22 cellular contexts compared by ENCODE assay signal in genomic region chr17:81839301-81839700, GRCh38. TPM values are rescaled to one million over a fixed set of nuclear protein-coding genes. Genes with fewer than 3 reads are reported as not detected.
DNase-seq lines count a peak whose midpoint lies in the region; ATAC-seq, FAIRE-seq and TF ChIP-seq lines count a peak whose summit lies in the region.
"Had no signal": no experiment of that assay in that cellular context is flagged by ENCODE, and none has a peak within 500 bp of the region (broad histone marks: within the 10 kb centered on the region; RNA-seq: fewer than 3 reads in every experiment).

No MANE protein-coding gene starts in this region.

- TF ChIP-seq POLR2A in K562 (conservative IDR thresholded peaks at IDR 0.05) (no peak), suprapubic skin (IDR thresholded peaks at IDR 0.05) (no peak)

- no peak for TF ChIP-seq RAD21 in K562 (CRISPR knock-in tag; conservative IDR thresholded peaks at IDR 0.05 in 1 of 2, IDR thresholded peaks at IDR 0.05 in 1 of 2)

- H3K9me3 Mint-ChIP-seq in neural progenitor cell = no peaks in the 10 kb centered on the region

- peaks cover 10% of the 10 kb centered on the region for H3K36me3 ChIP-seq in cardiac muscle cell
- H3K36me3 ChIP-seq in left ventricle myocardium inferior = peaks cover 18% of the 10 kb centered on the region
- H3K36me3 ChIP-seq in K562 (ENCODE audit: control insufficient read depth, insufficient read depth, low read length) = peaks cover 17% of the 10 kb centered on the region; the same call in 2 of the 3 replicates
- peaks cover 23% of the 10 kb centered on the region for H3K36me3 ChIP-seq in neutrophil
- H3K36me3 ChIP-seq in suprapubic skin = peaks cover 16% of the 10 kb centered on the region
- no peaks in the 10 kb centered on the region for H3K36me3 ChIP-seq in neural progenitor cell

- WGBS in K562 (ENCODE audit: insufficient coverage, low coverage, missing lambda C conversion rate) = 66% methylated on average over 15 of the region's 15 CpGs
- 44% methylated on average over 15 of the region's 15 CpGs for WGBS in suprapubic skin

- peaks cover 13% of the 10 kb centered on the region for H4K20me1 ChIP-seq in K562 (replicated peaks; ENCODE audit: control insufficient read depth, insufficient read depth, low read length)
- H4K20me1 ChIP-seq in neural progenitor cell (ENCODE audit: low read depth) = no peaks in the 10 kb centered on the region

- TF ChIP-seq EP300 in K562 (IDR thresholded peaks at IDR 0.05; ENCODE audit: low read length) (no peak), suprapubic skin (IDR thresholded peaks at IDR 0.05) (no peak)

- H3K9ac ChIP-seq in K562 (ENCODE audit: insufficient read depth in 1 of 2, low read depth in 2 of 2, low read length in 2 of 2) (peak overlapping the region in 1 of 2 experiments; percentile 89; a peak in 2 of 4 replicates), neural progenitor cell (no peak overlapping the region)

- H3K36me3 Mint-ChIP-seq in neural progenitor cell = peaks cover 3% of the 10 kb centered on the region

- CTCF ChIA-PET in K562 (lab: Yijun Ruan, JAX; ENCODE audit: low intra/inter-chr PET ratio) = no interaction called here

- no peak for ATAC-seq in K562
- no peak for ATAC-seq in GM18511 (IDR thresholded peaks at IDR 0.05; ENCODE audit: unreplicated experiment)

- POLR2A ChIA-PET in K562 (lab: Yijun Ruan, JAX) = interaction anchor here (0.6 to 8.0 kb wide), 3 partner anchors 14 to 273 kb away, joined by 3 to 85 read pairs (median 3); no protein-coding TSS in a partner anchor

- peak overlapping the region; percentile 73; the same call in 1 of the 2 replicates for H2AFZ ChIP-seq in K562 (ENCODE audit: low read depth, low read length)
- H2AFZ ChIP-seq in neural progenitor cell (replicated peaks) = no peak overlapping the region

- DNase-seq in cardiac muscle cell (ENCODE audit: low read depth in 1 of 2, low spot score in 1 of 2) (no peak), left ventricle myocardium inferior (no peak), K562 (ENCODE audit: extremely low read depth in 1 of 4, low spot score in 3 of 4) (no peak), suprapubic skin (ENCODE audit: low spot score in 2 of 2) (no peak), neural progenitor cell (ENCODE audit: low spot score) (no peak)
- no peak for DNase-seq in stimulated activated CD8-positive, alpha-beta memory T cell treated with anti-CD3 and anti-CD28 coated beads, Interleukin-4, amount 100 ng/mL, for 48 hours
- DNase-seq: 8988T, EL, GF-D8, MG63, NCI-H1417 treated with DMSO at 0.1 percent for 48 hours, NCI-H187, NCI-H226, NCI-H510A treated with DMSO at 0.1 percent for 48 hours, NCI-H748 treated with DMSO at 0.1 percent for 48 hours had no signal

- in situ Hi-C loops in K562 (cut with MboI) = no loop called here

- H3K4me3 ChIP-seq in cardiac muscle cell (no peak overlapping the region), left ventricle myocardium inferior (no peak overlapping the region), K562 (no peak overlapping the region), neutrophil (ENCODE audit: low read depth in 1 of 2, low read length in 1 of 2) (no peak overlapping the region), suprapubic skin (no peak overlapping the region), neural progenitor cell (no peak overlapping the region)
- H3K4me3 ChIP-seq: MG63, Peyer's patch, SJSA1 had no signal

- H3K79me2 ChIP-seq in K562 (ENCODE audit: control insufficient read depth, insufficient read depth, low read length) (peaks cover 4% of the 10 kb centered on the region; the same call in 1 of the 3 replicates), neural progenitor cell (ENCODE audit: low read depth) (peaks cover 8% of the 10 kb centered on the region)

- no peak overlapping the region for H3K4me3 Mint-ChIP-seq in neural progenitor cell

- H3K4me1 ChIP-seq in cardiac muscle cell (ENCODE audit: low read depth) = peaks cover 5% of the 10 kb centered on the region
- peaks cover 31% of the 10 kb centered on the region for H3K4me1 ChIP-seq in left ventricle myocardium inferior
- peaks cover 10 to 57% of the 10 kb centered on the region in 2 experiments; a peak in 4 of 5 replicates for H3K4me1 ChIP-seq in K562 (replicated peaks in 1 of 2; ENCODE audit: control insufficient read depth in 2 of 2, insufficient read depth in 2 of 2, low read length in 2 of 2)
- H3K4me1 ChIP-seq in neutrophil (ENCODE audit: control insufficient read depth in 1 of 2, insufficient read depth in 1 of 2, low read depth in 1 of 2, low read length in 1 of 2) = peaks cover 57 to 69% of the 10 kb centered on the region in 2 experiments
- peaks cover 46% of the 10 kb centered on the region for H3K4me1 ChIP-seq in suprapubic skin
- H3K4me1 ChIP-seq in neural progenitor cell = no peaks in the 10 kb centered on the region
- H3K4me1 ChIP-seq: Peyer's patch had no signal

- H3K9me3 ChIP-seq in cardiac muscle cell (ENCODE audit: low read depth) = no peaks in the 10 kb centered on the region
- no peaks in the 10 kb centered on the region for H3K9me3 ChIP-seq in left ventricle myocardium inferior (replicated peaks)
- no peaks in the 10 kb centered on the region for H3K9me3 ChIP-seq in K562 (replicated peaks; ENCODE audit: control insufficient read depth, insufficient read depth, low read depth, low read length)
- no peaks in the 10 kb centered on the region for H3K9me3 ChIP-seq in neutrophil
- no peaks in the 10 kb centered on the region for H3K9me3 ChIP-seq in suprapubic skin
- H3K9me3 ChIP-seq in neural progenitor cell (ENCODE audit: low read depth) = no peaks in the 10 kb centered on the region
- H3K9me3 ChIP-seq: MG63, Peyer's patch, SJSA1 had no signal

- BruUV-seq in K562 (replicated peaks; lab: Mats Ljungman, UMichigan) = no TSS peak

- TF ChIP-seq CTCF in cardiac muscle cell (IDR thresholded peaks at IDR 0.05; ENCODE audit: low read depth, low read length) = no peak
- TF ChIP-seq CTCF in left ventricle myocardium inferior (IDR thresholded peaks at IDR 0.05; ENCODE audit: borderline replicate concordance) = no peak
- TF ChIP-seq CTCF in K562 (IDR thresholded peaks at IDR 0.05 in 2 of 3, conservative IDR thresholded peaks at IDR 0.05 in 1 of 3; ENCODE audit: insufficient read depth in 2 of 3, low read depth in 1 of 3, low read length in 3 of 3) = no peak
- TF ChIP-seq CTCF in neutrophil (IDR thresholded peaks at IDR 0.05) = no peak
- no peak for TF ChIP-seq CTCF in suprapubic skin (IDR thresholded peaks at IDR 0.05)
- TF ChIP-seq CTCF in neural progenitor cell (IDR thresholded peaks at IDR 0.05) = no peak

- no peaks in the 10 kb centered on the region for H3K27me3 ChIP-seq in cardiac muscle cell
- H3K27me3 ChIP-seq in left ventricle myocardium inferior (ENCODE audit: low read depth) = no peaks in the 10 kb centered on the region
- no peaks in the 10 kb centered on the region for H3K27me3 ChIP-seq in K562 (ENCODE audit: control insufficient read depth in 2 of 2, insufficient read depth in 2 of 2, low read length in 2 of 2)
- no peaks in the 10 kb centered on the region for H3K27me3 ChIP-seq in neutrophil
- no peaks in the 10 kb centered on the region for H3K27me3 ChIP-seq in suprapubic skin
- H3K27me3 ChIP-seq in neural progenitor cell = no peaks in the 10 kb centered on the region
- H3K27me3 ChIP-seq: MG63, Peyer's patch, SJSA1 had no signal

- intact Hi-C loops in left ventricle myocardium inferior (cut with micrococcal nuclease) (no loop called here), K562 (cut with micrococcal nuclease) (no loop called here)

- H3K4me1 Mint-ChIP-seq in neural progenitor cell = no peaks in the 10 kb centered on the region

- H3K27ac ChIP-seq in cardiac muscle cell = peak overlapping the region; percentile 68
- no peak overlapping the region for H3K27ac ChIP-seq in left ventricle myocardium inferior (replicated peaks)
- no peak overlapping the region for H3K27ac ChIP-seq in K562 (ENCODE audit: extremely low read depth, low read depth, low read length)
- peak overlapping the region; percentile 86 for H3K27ac ChIP-seq in neutrophil
- peak overlapping the region; percentile 92 for H3K27ac ChIP-seq in suprapubic skin
- no peak overlapping the region for H3K27ac ChIP-seq in neural progenitor cell
- H3K27ac ChIP-seq: Peyer's patch, SJSA1 had no signal

- peaks cover 7% of the 10 kb centered on the region for H3K27me3 Mint-ChIP-seq in neural progenitor cell (ENCODE audit: insufficient read depth, low read depth)

- no peaks in the 10 kb centered on the region for H3K9me1 ChIP-seq in K562 (ENCODE audit: control insufficient read depth, insufficient read depth, low read length)

- H3F3A ChIP-seq in neural progenitor cell (ENCODE audit: low read depth) = peaks cover 11% of the 10 kb centered on the region

- FAIRE-seq in K562 (lab: Jason Lieb, UNC) = peak; percentile 48

- no peak overlapping the region for H3K27ac Mint-ChIP-seq in neural progenitor cell

- H3K4me2 ChIP-seq in K562 (ENCODE audit: insufficient read depth, low read length) (no peak overlapping the region), neural progenitor cell (no peak overlapping the region)

RNA-seq across cellular contexts. Expression of gene PPP1R27, which starts 4.5 kb away (rescaled TPM):
- not detected in 2 replicates for total RNA-seq in cardiac muscle cell
- 1.0 TPM in 1 of 2 replicates, not detected in the other for polyA plus RNA-seq in cardiac muscle cell
- 0.25 TPM for total RNA-seq in left ventricle myocardium inferior
- total RNA-seq in K562 (2011; cell fraction: chromatin; rRNA removed; ENCODE audit: low replicate concordance) = 0.65 TPM in 1 of 2 replicates, not detected in the other
- total RNA-seq in K562 (2011; cell fraction: nucleolus; rRNA removed) = 2.4 and 3.2 TPM in 2 replicates
- 0.81 and 0.99 TPM in 2 replicates for total RNA-seq in K562 (2011; cell fraction: nucleoplasm; rRNA removed)
- 6.2 and 6.9 TPM in 2 replicates for total RNA-seq in K562 (2014; rRNA removed)
- total RNA-seq in K562 (2014; rRNA removed; fragmentation: Illumina TruSeq; extraction: Trizol) = 0.26 and 0.29 TPM in 2 replicates
- 0.47 and 0.68 TPM in 2 replicates for total RNA-seq in K562 (2015; rRNA removed; fragmentation: Illumina TruSeq; extraction: Trizol)
- total RNA-seq in K562 (2021) = 2.1 and 2.3 TPM in 2 replicates
- polyA plus RNA-seq in K562 (2011; rRNA removed) = 1.2 and 1.5 TPM in 2 replicates
- polyA plus RNA-seq in K562 (2011; cell fraction: cytosol; rRNA removed) = 1.9 and 10.6 TPM in 2 replicates
- 0.65 and 2.8 TPM in 2 replicates for polyA plus RNA-seq in K562 (2011; cell fraction: nucleus; rRNA removed)
- polyA plus RNA-seq in K562 (2012) = 0.32 and 2.5 TPM in 2 replicates
- polyA plus RNA-seq in K562 (2014; fragmentation: Illumina TruSeq; extraction: Trizol) = 0.95 and 2.1 TPM in 2 replicates
- polyA plus RNA-seq in K562 (2014; fragmentation: Nextera tagmentation; extraction: Ambion mirVana) = not detected
- 4.2 and 5.2 TPM in 2 replicates for polyA plus RNA-seq in K562 (2014; rRNA removed)
- polyA minus RNA-seq in K562 (2011; rRNA and poly(A)+ RNA removed) = 1.6 TPM in 1 of 2 replicates, not detected in the other
- polyA minus RNA-seq in K562 (2011; cell fraction: cytosol; rRNA and poly(A)+ RNA removed) = 2.7 TPM in 1 of 2 replicates, not detected in the other
- polyA minus RNA-seq in K562 (2011; cell fraction: nucleus; rRNA and poly(A)+ RNA removed) = 0.40 TPM in 1 of 2 replicates, not detected in the other
- total RNA-seq in suprapubic skin = 1 to 10 TPM in 1 of 4 donors, not detected in 3; 1.3 TPM
- 0.12 TPM in 1 of 2 replicates, not detected in the other for total RNA-seq in neural progenitor cell (ENCODE audit: low replicate concordance)
- total RNA-seq: H4, LHCN-M2, OCI-LY7, Peyer's patch, SJSA1 had no signal

RNA-seq across cellular contexts. Expression of gene MCRIP1, which starts 6.2 kb away (rescaled TPM):
- total RNA-seq in cardiac muscle cell (161 and 219 TPM in 2 replicates), left ventricle myocardium inferior (110 TPM), K562 (2014; rRNA removed) (35.8 and 45.4 TPM in 2 replicates), K562 (2014; rRNA removed; fragmentation: Illumina TruSeq; extraction: Trizol) (1.5 and 1.7 TPM in 2 replicates), K562 (2015; rRNA removed; fragmentation: Illumina TruSeq; extraction: Trizol) (21.5 and 25.4 TPM in 2 replicates), K562 (2021) (32.8 and 36.0 TPM in 2 replicates), suprapubic skin (10 to 100 TPM; 20.3 to 29.3 (median 27.4) TPM), neural progenitor cell (ENCODE audit: low replicate concordance) (45.6 and 110 TPM in 2 replicates)
- polyA plus RNA-seq in cardiac muscle cell (179 and 233 TPM in 2 replicates), K562 (2011; rRNA removed) (9.7 and 14.8 TPM in 2 replicates), K562 (2014; fragmentation: Illumina TruSeq; extraction: Trizol) (6.6 and 24.6 TPM in 2 replicates), K562 (2014; fragmentation: Nextera tagmentation; extraction: Ambion mirVana) (1 to 10 TPM in 1 of 2 experiments, under 1 TPM in 1; 0.39 to 1.4 TPM), K562 (2014; rRNA removed) (24.0 and 35.5 TPM in 2 replicates)
- total RNA-seq in K562 (2011; cell fraction: chromatin; rRNA removed; ENCODE audit: low replicate concordance) = 12.2 and 29.2 TPM in 2 replicates
- total RNA-seq in K562 (2011; cell fraction: nucleolus; rRNA removed) = 23.2 and 24.1 TPM in 2 replicates
- total RNA-seq in K562 (2011; cell fraction: nucleoplasm; rRNA removed) = 15.3 and 17.0 TPM in 2 replicates
- 25.9 and 79.2 TPM in 2 replicates for polyA plus RNA-seq in K562 (2011; cell fraction: cytosol; rRNA removed)
- polyA plus RNA-seq in K562 (2011; cell fraction: nucleus; rRNA removed) = 19.1 and 36.8 TPM in 2 replicates
- polyA plus RNA-seq in K562 (2012) = 21.3 and 72.4 TPM in 2 replicates
- polyA minus RNA-seq in K562 (2011; rRNA and poly(A)+ RNA removed) = 2.3 and 3.0 TPM in 2 replicates
- 14.8 and 15.9 TPM in 2 replicates for polyA minus RNA-seq in K562 (2011; cell fraction: cytosol; rRNA and poly(A)+ RNA removed)
- polyA minus RNA-seq in K562 (2011; cell fraction: nucleus; rRNA and poly(A)+ RNA removed) = 3.0 and 4.7 TPM in 2 replicates

RNA-seq across cellular contexts. Expression of gene P4HB, which starts 21.0 kb away (rescaled TPM):
- total RNA-seq in cardiac muscle cell = 972 and 1,150 TPM in 2 replicates
- polyA plus RNA-seq in cardiac muscle cell = 388 and 597 TPM in 2 replicates
- total RNA-seq in left ventricle myocardium inferior = 267 TPM
- total RNA-seq in K562 (2011; cell fraction: chromatin; rRNA removed; ENCODE audit: low replicate concordance) = 722 and 1,069 TPM in 2 replicates
- total RNA-seq in K562 (2011; cell fraction: nucleolus; rRNA removed) = 564 and 610 TPM in 2 replicates
- 598 and 659 TPM in 2 replicates for total RNA-seq in K562 (2011; cell fraction: nucleoplasm; rRNA removed)
- total RNA-seq in K562 (2014; rRNA removed) = 587 and 588 TPM in 2 replicates
- 296 and 325 TPM in 2 replicates for total RNA-seq in K562 (2014; rRNA removed; fragmentation: Illumina TruSeq; extraction: Trizol)
- total RNA-seq in K562 (2015; rRNA removed; fragmentation: Illumina TruSeq; extraction: Trizol) = 404 and 420 TPM in 2 replicates
- total RNA-seq in K562 (2021) = 437 and 446 TPM in 2 replicates
- polyA plus RNA-seq in K562 (2011; rRNA removed) = 75.9 and 116 TPM in 2 replicates
- polyA plus RNA-seq in K562 (2011; cell fraction: cytosol; rRNA removed) = 46.6 and 61.5 TPM in 2 replicates
- polyA plus RNA-seq in K562 (2011; cell fraction: nucleus; rRNA removed) = 192 and 245 TPM in 2 replicates
- 600 and 818 TPM in 2 replicates for polyA plus RNA-seq in K562 (2012)
- 645 and 729 TPM in 2 replicates for polyA plus RNA-seq in K562 (2014; fragmentation: Illumina TruSeq; extraction: Trizol)
- polyA plus RNA-seq in K562 (2014; fragmentation: Nextera tagmentation; extraction: Ambion mirVana) = 10 to 100 TPM in 1 of 2 experiments, 1 to 10 TPM in 1; 4.4 to 14.9 TPM
- 181 and 191 TPM in 2 replicates for polyA plus RNA-seq in K562 (2014; rRNA removed)
- polyA minus RNA-seq in K562 (2011; rRNA and poly(A)+ RNA removed) = 66.8 and 103 TPM in 2 replicates
- 123 and 191 TPM in 2 replicates for polyA minus RNA-seq in K562 (2011; cell fraction: cytosol; rRNA and poly(A)+ RNA removed)
- polyA minus RNA-seq in K562 (2011; cell fraction: nucleus; rRNA and poly(A)+ RNA removed) = 89.0 and 193 TPM in 2 replicates
- 1,000 to 10,000 TPM in 1 of 4 donors, 100 to 1,000 TPM in 3; 521 to 1,041 (median 898) TPM for total RNA-seq in suprapubic skin
- 203 and 344 TPM in 2 replicates for total RNA-seq in neural progenitor cell (ENCODE audit: low replicate concordance)

RNA-seq across cellular contexts. Expression of gene ARHGDIA, which starts 31.8 kb away (rescaled TPM):
- total RNA-seq in cardiac muscle cell = 101 and 177 TPM in 2 replicates
- polyA plus RNA-seq in cardiac muscle cell = 139 and 163 TPM in 2 replicates
- total RNA-seq in left ventricle myocardium inferior = 95.1 TPM
- total RNA-seq in K562 (2011; cell fraction: chromatin; rRNA removed; ENCODE audit: low replicate concordance) = 54.5 and 180 TPM in 2 replicates
- total RNA-seq in K562 (2011; cell fraction: nucleolus; rRNA removed) = 155 and 173 TPM in 2 replicates
- total RNA-seq in K562 (2011; cell fraction: nucleoplasm; rRNA removed) = 62.4 and 82.4 TPM in 2 replicates
- total RNA-seq in K562 (2014; rRNA removed) = 110 and 146 TPM in 2 replicates
- total RNA-seq in K562 (2014; rRNA removed; fragmentation: Illumina TruSeq; extraction: Trizol) = 39.8 and 58.3 TPM in 2 replicates
- 105 and 107 TPM in 2 replicates for total RNA-seq in K562 (2015; rRNA removed; fragmentation: Illumina TruSeq; extraction: Trizol)
- total RNA-seq in K562 (2021) = 321 and 340 TPM in 2 replicates
- polyA plus RNA-seq in K562 (2011; rRNA removed) = 23.4 and 33.4 TPM in 2 replicates
- polyA plus RNA-seq in K562 (2011; cell fraction: cytosol; rRNA removed) = 25.4 and 72.4 TPM in 2 replicates
- 85.3 and 131 TPM in 2 replicates for polyA plus RNA-seq in K562 (2011; cell fraction: nucleus; rRNA removed)
- 235 and 249 TPM in 2 replicates for polyA plus RNA-seq in K562 (2012)
- polyA plus RNA-seq in K562 (2014; fragmentation: Illumina TruSeq; extraction: Trizol) = 129 and 227 TPM in 2 replicates
- polyA plus RNA-seq in K562 (2014; fragmentation: Nextera tagmentation; extraction: Ambion mirVana) = 10 to 100 TPM in 1 of 2 experiments, 1 to 10 TPM in 1; 9.6 to 11.2 TPM
- 97.6 and 114 TPM in 2 replicates for polyA plus RNA-seq in K562 (2014; rRNA removed)
- polyA minus RNA-seq in K562 (2011; rRNA and poly(A)+ RNA removed) = 8.6 and 11.9 TPM in 2 replicates
- polyA minus RNA-seq in K562 (2011; cell fraction: cytosol; rRNA and poly(A)+ RNA removed) = 45.1 and 68.4 TPM in 2 replicates
- polyA minus RNA-seq in K562 (2011; cell fraction: nucleus; rRNA and poly(A)+ RNA removed) = 61.9 and 68.2 TPM in 2 replicates
- 100 to 1,000 TPM; 157 to 202 (median 180) TPM for total RNA-seq in suprapubic skin
- total RNA-seq in neural progenitor cell (ENCODE audit: low replicate concordance) = 25.1 and 47.9 TPM in 2 replicates

RNA-seq across cellular contexts. Expression of gene GCGR, which starts 35.4 kb away (rescaled TPM):
- total RNA-seq in cardiac muscle cell (0.15 TPM in 1 of 2 replicates, not detected in the other), left ventricle myocardium inferior (not detected), K562 (2014; rRNA removed) (not detected in 2 replicates), K562 (2014; rRNA removed; fragmentation: Illumina TruSeq; extraction: Trizol) (not detected in 2 replicates), K562 (2015; rRNA removed; fragmentation: Illumina TruSeq; extraction: Trizol) (not detected in 2 replicates), K562 (2021) (not detected in 2 replicates), suprapubic skin (1 to 10 TPM in 2 of 4 donors, under 1 TPM in 2; 0.52 to 3.8 (median 1.3) TPM), neural progenitor cell (ENCODE audit: low replicate concordance) (not detected in 2 replicates)
- polyA plus RNA-seq in cardiac muscle cell (0.79 TPM in 1 of 2 replicates, not detected in the other), K562 (2011; rRNA removed) (not detected in 2 replicates), K562 (2014; fragmentation: Illumina TruSeq; extraction: Trizol) (not detected in 2 replicates), K562 (2014; fragmentation: Nextera tagmentation; extraction: Ambion mirVana) (not detected), K562 (2014; rRNA removed) (not detected in 2 replicates)
- not detected in 2 replicates for total RNA-seq in K562 (2011; cell fraction: chromatin; rRNA removed; ENCODE audit: low replicate concordance)
- not detected in 2 replicates for total RNA-seq in K562 (2011; cell fraction: nucleolus; rRNA removed)
- total RNA-seq in K562 (2011; cell fraction: nucleoplasm; rRNA removed) = not detected in 2 replicates
- polyA plus RNA-seq in K562 (2011; cell fraction: cytosol; rRNA removed) = not detected in 2 replicates
- polyA plus RNA-seq in K562 (2011; cell fraction: nucleus; rRNA removed) = not detected in 2 replicates
- not detected in 2 replicates for polyA plus RNA-seq in K562 (2012)
- polyA minus RNA-seq in K562 (2011; rRNA and poly(A)+ RNA removed) = not detected in 2 replicates
- not detected in 2 replicates for polyA minus RNA-seq in K562 (2011; cell fraction: cytosol; rRNA and poly(A)+ RNA removed)
- not detected in 2 replicates for polyA minus RNA-seq in K562 (2011; cell fraction: nucleus; rRNA and poly(A)+ RNA removed)
- total RNA-seq: H4, LHCN-M2, OCI-LY7, SJSA1 had no signal

Comparison
In these comparisons a context has a peak if more than half of its experiments do, and no peak if none do; other contexts are left out.
1. H3K27ac ChIP-seq: peak in cardiac muscle cell (single experiment), neutrophil (single experiment) and suprapubic skin (single experiment); none in left ventricle myocardium inferior (single experiment), K562 (single experiment) and neural progenitor cell (single experiment).